Comparison of ENCODE assay signal across 8 cellular contexts in the genomic region with DNA sequence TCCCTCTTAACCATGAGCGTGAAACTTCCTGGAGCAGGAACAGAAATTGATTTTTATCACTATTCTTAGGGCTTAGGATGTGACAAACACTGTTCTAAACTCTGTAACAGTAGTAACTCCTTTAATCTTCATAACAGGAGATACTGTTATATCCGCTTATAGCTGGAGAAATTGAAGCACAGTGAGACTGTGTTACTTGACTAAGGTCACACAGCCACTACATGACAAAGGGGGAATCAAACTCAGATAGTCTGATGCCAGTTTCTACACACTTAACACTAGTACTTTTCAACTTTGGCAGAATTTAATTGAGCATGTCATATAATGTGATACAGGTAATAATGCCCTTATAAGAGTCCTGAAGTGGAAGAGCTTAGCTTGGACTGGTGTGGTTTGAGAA. TPM values are rescaled to one million over a fixed set of nuclear protein-coding genes. Genes with fewer than 3 reads are reported as not detected.
DNase-seq lines count a peak whose midpoint lies in the region; TF ChIP-seq lines count a peak whose summit lies in the region.
"Had no signal": no experiment of that assay in that cellular context is flagged by ENCODE, and none has a peak within 500 bp of the region (broad histone marks: within the 10 kb centered on the region; RNA-seq: fewer than 3 reads in every experiment).

No MANE protein-coding gene starts in this region.

- H3K9me3 Mint-ChIP-seq in CD4-positive, alpha-beta memory T cell: no peaks in the 10 kb centered on the region
- H3K9me3 Mint-ChIP-seq in neural crest cell: no peaks in the 10 kb centered on the region

- H4K20me1 ChIP-seq in GM23248 (ENCODE audit: insufficient read depth): no peaks in the 10 kb centered on the region

- no peaks in the 10 kb centered on the region for H3K27me3 ChIP-seq in CD4-positive, alpha-beta memory T cell (ENCODE audit: insufficient read depth, low read length)
- H3K27me3 ChIP-seq in GM23248 (replicated peaks; ENCODE audit: insufficient read depth) (no peaks in the 10 kb centered on the region), breast epithelium (no peaks in the 10 kb centered on the region)
- H3K27me3 ChIP-seq: left lung had no signal

- no peaks in the 10 kb centered on the region for H3K9me2 ChIP-seq in GM23248 (ENCODE audit: insufficient read depth)

- H3K4me1 ChIP-seq in CD4-positive, alpha-beta memory T cell (ENCODE audit: insufficient read depth, low read length): peaks cover 22% of the 10 kb centered on the region
- peaks cover 8% of the 10 kb centered on the region; the same call in 1 of the 2 replicates for H3K4me1 ChIP-seq in GM23248 (ENCODE audit: insufficient read depth)
- peaks cover 0 to 7% of the 10 kb centered on the region in 2 donors for H3K4me1 ChIP-seq in breast epithelium

- H3K4me2 ChIP-seq in GM23248 (ENCODE audit: unreplicated experiment): no peak overlapping the region

- no peaks in the 10 kb centered on the region for H3K9me3 ChIP-seq in CD4-positive, alpha-beta memory T cell (ENCODE audit: control insufficient read depth in 1 of 2, low read length in 2 of 2)
- no peaks in the 10 kb centered on the region for H3K9me3 ChIP-seq in GM23248 (ENCODE audit: low read depth)
- no peaks in the 10 kb centered on the region for H3K9me3 ChIP-seq in breast epithelium
- H3K9me3 ChIP-seq: left lung had no signal

- H3K36me3 ChIP-seq in CD4-positive, alpha-beta memory T cell (ENCODE audit: insufficient read depth, low read length): peaks cover 20% of the 10 kb centered on the region
- H3K36me3 ChIP-seq in GM23248 (ENCODE audit: low read depth) (peaks cover 18% of the 10 kb centered on the region), breast epithelium (no peaks in the 10 kb centered on the region)

- peak overlapping the region; percentile 73; the same call in 1 of the 2 replicates for H2AFZ ChIP-seq in GM23248

- 0 out of 2 replicates have a peak, but pooled peaks cover 3% of the 10 kb centered on the region for H3K79me2 ChIP-seq in GM23248 (ENCODE audit: insufficient read depth)

- CTCF ChIA-PET in CD4-positive, alpha-beta memory T cell (lab: Charles Lee; ENCODE audit: partially characterized antibody): no interaction called here

- H3K36me3 Mint-ChIP-seq in CD4-positive, alpha-beta memory T cell: peaks cover 25 to 27% of the 10 kb centered on the region in 2 donors
- peaks cover 6% of the 10 kb centered on the region for H3K36me3 Mint-ChIP-seq in neural crest cell (ENCODE audit: low read depth)

- intact Hi-C loops in CD4-positive, alpha-beta memory T cell (cut with micrococcal nuclease): no loop called here
- intact Hi-C loops in breast epithelium (cut with DNase I; ENCODE audit: low total_unique reads): no loop called here

- POLR2A ChIA-PET in CD4-positive, alpha-beta memory T cell (lab: Charles Lee; ENCODE audit: partially characterized antibody): interaction anchor here (1.4 kb wide), 1 partner anchor 430 kb away, joined by 4 read pairs; the partner anchor contains the start of gene SNRPA1

- DNase-seq in CD4-positive, alpha-beta memory T cell: no peak
- DNase-seq in GM23248 (no peak), breast epithelium (ENCODE audit: low spot score in 2 of 2) (no peak), neural crest cell (ENCODE audit: low read depth, low spot score) (no peak), DMS153 (lab: John Stamatoyannopoulos, UW) (no peak), epidermal melanocyte (ENCODE audit: insufficient read length, low spot score) (no peak), NCI-H128 (lab: John Stamatoyannopoulos, UW; ENCODE audit: unreplicated experiment) (no peak)

- TF ChIP-seq POLR2A in breast epithelium (IDR thresholded peaks at IDR 0.05): no peak

- 86 to 93% methylated on average over 2 of the region's 2 CpGs for WGBS in GM23248 (ENCODE audit: low coverage in 1 of 2, low lambda C conversion rate in 2 of 2, missing lambda C conversion rate in 2 of 2), 2 experiments

- H3K9ac ChIP-seq in GM23248: no peak overlapping the region

- no peak overlapping the region for H3K27ac ChIP-seq in CD4-positive, alpha-beta memory T cell (ENCODE audit: low read depth, low read length)
- H3K27ac ChIP-seq in GM23248 (no peak overlapping the region), breast epithelium (peak overlapping the region in 1 of 2 donors; percentile 90)

- peak overlapping the region in 7 of 8 donors; percentile 6 to 65 (median 43) for H3K4me3 Mint-ChIP-seq in CD4-positive, alpha-beta memory T cell
- peak overlapping the region; percentile 81 for H3K4me3 Mint-ChIP-seq in neural crest cell

- H3K4me3 ChIP-seq in CD4-positive, alpha-beta memory T cell (ENCODE audit: low read length in 2 of 2): no peak overlapping the region
- no peak overlapping the region for H3K4me3 ChIP-seq in GM23248
- peak overlapping the region in 2 of 3 donors; percentile 91 to 96 for H3K4me3 ChIP-seq in breast epithelium

- H3K4me1 Mint-ChIP-seq in CD4-positive, alpha-beta memory T cell: peaks cover 15 to 35% (median 25%) of the 10 kb centered on the region in 4 donors
- H3K4me1 Mint-ChIP-seq in neural crest cell: peaks cover 14% of the 10 kb centered on the region

- H3F3A ChIP-seq in GM23248 (ENCODE audit: insufficient read depth): peaks cover 6% of the 10 kb centered on the region; the same call in 1 of the 2 replicates

- TF ChIP-seq CTCF in breast epithelium (IDR thresholded peaks at IDR 0.05) (no peak), neural crest cell (conservative IDR thresholded peaks at IDR 0.05) (no peak)

- no peaks in the 10 kb centered on the region for H3K27me3 Mint-ChIP-seq in CD4-positive, alpha-beta memory T cell
- no peaks in the 10 kb centered on the region for H3K27me3 Mint-ChIP-seq in neural crest cell (ENCODE audit: low read depth)

- in situ Hi-C loops in GM23248 (cut with MboI): no loop called here

- peak overlapping the region; percentile 8 to 90 (median 84) for H3K27ac Mint-ChIP-seq in CD4-positive, alpha-beta memory T cell
- no peak overlapping the region for H3K27ac Mint-ChIP-seq in neural crest cell (ENCODE audit: unreplicated experiment)

RNA-seq across cellular contexts. Expression of gene TARS3, which starts 0.8 kb away (rescaled TPM):
- total RNA-seq in CD4-positive, alpha-beta memory T cell: 10 to 100 TPM; 35.8 to 39.8 TPM
- 10 to 100 TPM in 1 of 2 donors, 1 to 10 TPM in 1; 8.9 to 17.2 TPM for polyA plus RNA-seq in CD4-positive, alpha-beta memory T cell
- total RNA-seq in GM23248 (2014; rRNA removed; shearing (Covaris generic)): 7.9 and 9.5 TPM in 2 replicates
- 7.2 and 8.1 TPM in 2 replicates for polyA plus RNA-seq in GM23248 (2016; fragmentation: Nextera tagmentation; extraction: Ambion mirVana)
- total RNA-seq in breast epithelium: 10 to 100 TPM; 21.3 to 32.8 (median 25.3) TPM
- 17.7 and 18.1 TPM in 2 replicates for total RNA-seq in neural crest cell

Comparison
In these comparisons a context has a peak if more than half of its experiments do, and no peak if none do; other contexts are left out.
1. H3K4me3 ChIP-seq: peak in breast epithelium (2 of 3); none in CD4-positive, alpha-beta memory T cell (0 of 2) and GM23248 (single experiment).